ENCODE assay signal across 1 cellular context in genomic region chr5:34598177-34598794, GRCh38.
A peak's percentile ranks its signal among the peaks of the same experiment; 100 is the strongest.
TF ChIP-seq lines count a peak whose summit lies in the region.

No MANE protein-coding gene starts in this region.

TF ChIP-seq in SK-N-SH, 30 proteins besides CTCF, POLR2A, EP300 and RAD21 (continued from another document):
- TF ChIP-seq USF1 (IDR thresholded peaks at IDR 0.05; ENCODE audit: borderline replicate concordance, low read depth) (peak; percentile 48; the same call in 1 of the 2 replicates), POLR2AphosphoS5 (IDR thresholded peaks at IDR 0.05; ENCODE audit: low read depth, low read length) (peak; percentile 56; the same call in 1 of the 2 replicates), RCOR1 (IDR thresholded peaks at IDR 0.05; ENCODE audit: low read length) (no peak), EZH2phosphoT487 (IDR thresholded peaks at IDR 0.05; ENCODE audit: borderline replicate concordance, low read depth) (no peak), USF2 (IDR thresholded peaks at IDR 0.05; ENCODE audit: borderline replicate concordance, low read depth, low read length) (no peak), IRF3 (IDR thresholded peaks at IDR 0.05; ENCODE audit: low read depth, low read length) (no peak), YY1 (IDR thresholded peaks at IDR 0.05; ENCODE audit: low read depth) (no peak), JUND (IDR thresholded peaks at IDR 0.05) (peak; percentile 90)
